Comparison of ENCODE assay signal across 10 cellular contexts in the genomic region with DNA sequence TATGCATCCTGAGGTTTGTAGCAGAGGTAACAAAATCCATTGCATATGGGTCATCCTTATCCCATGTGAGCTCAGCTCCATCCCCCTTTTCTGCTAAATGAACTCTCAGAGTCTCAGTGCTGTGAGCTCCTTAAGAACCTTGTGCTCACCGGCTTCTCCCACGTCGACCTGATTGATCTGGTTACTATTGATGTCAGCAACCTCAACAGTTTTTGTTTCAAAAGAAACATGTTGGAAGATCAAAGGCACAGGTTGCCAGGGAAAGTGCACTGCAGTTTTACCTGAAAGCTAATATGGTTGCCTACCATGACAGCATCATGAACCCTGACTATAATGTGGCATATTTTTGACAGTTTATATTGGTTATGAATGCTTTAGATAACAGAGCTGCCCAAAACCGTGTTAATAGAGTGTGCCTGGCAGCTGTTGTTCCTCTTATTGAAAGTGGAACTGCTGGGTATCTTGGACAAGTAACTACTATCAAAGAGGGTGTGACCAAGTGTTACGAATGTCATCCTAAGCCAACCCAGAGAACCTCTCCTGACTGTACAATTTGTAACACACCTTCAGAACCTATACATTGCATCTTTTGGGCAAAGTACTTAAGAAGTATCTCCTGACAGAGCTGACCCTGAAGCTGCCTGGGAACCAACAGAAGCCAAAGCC.
DNase-seq lines count a peak whose midpoint lies in the region; ATAC-seq and TF ChIP-seq lines count a peak whose summit lies in the region.
"Had no signal": no experiment of that assay in that cellular context is flagged by ENCODE, and none has a peak within 500 bp of the region (broad histone marks: within the 10 kb centered on the region; RNA-seq: fewer than 3 reads in every experiment).

No MANE protein-coding gene starts in this region.

- intact Hi-C loops in activated T-helper 2 cell treated with anti-CD3 and anti-CD28 coated beads, Interferon-gamma antibody, Interleukin-2, Interleukin-4, amounts not matched to agents 10 μg/mL and 5 μg/mL and 100 μg/mL, durations not matched to agents 14 hours and 24 hours and 36 hours (cut with micrococcal nuclease) = loop anchor here (1.0 to 10.0 kb wide), 3 partner anchors 15 to 651 kb away; a partner anchor contains a TSS

- TF ChIP-seq CTCF in MM.1S (IDR thresholded peaks at IDR 0.05; ENCODE audit: low read length) = no peak

- H3K27ac Mint-ChIP-seq in activated T-helper 2 cell treated with anti-CD3 and anti-CD28 coated beads, Interferon-gamma antibody, Interleukin-2, Interleukin-4, amounts not matched to agents 10 μg/mL and 5 μg/mL and 100 μg/mL, durations not matched to agents 14 hours and 24 hours and 36 hours = peak overlapping the region; percentile 90

- H3K4me1 ChIP-seq in MM.1S (ENCODE audit: low read length) = peaks cover 28% of the 10 kb centered on the region

- H4K20me1 ChIP-seq in MM.1S (ENCODE audit: insufficient read depth, low read length) = no peaks in the 10 kb centered on the region

- peak overlapping the region; percentile 61 for H3K4me2 ChIP-seq in MM.1S (ENCODE audit: low read depth, low read length)

- H3K9me3 ChIP-seq in MM.1S (replicated peaks; ENCODE audit: insufficient read depth, low read length) = no peaks in the 10 kb centered on the region

- no peaks in the 10 kb centered on the region for H3K27me3 ChIP-seq in MM.1S (replicated peaks; ENCODE audit: insufficient read depth, low read length)

- H3K4me3 ChIP-seq in MM.1S (ENCODE audit: low read length) = no peak overlapping the region

- H3K9me2 ChIP-seq in MM.1S (replicated peaks; ENCODE audit: insufficient read depth, low read length) = no peaks in the 10 kb centered on the region; the same call in 1 of the 2 replicates

- peaks cover 32% of the 10 kb centered on the region for H3K36me3 Mint-ChIP-seq in activated T-helper 2 cell treated with anti-CD3 and anti-CD28 coated beads, Interferon-gamma antibody, Interleukin-2, Interleukin-4, amounts not matched to agents 10 μg/mL and 5 μg/mL and 100 μg/mL, durations not matched to agents 14 hours and 24 hours and 36 hours (ENCODE audit: low read depth)

- no peaks in the 10 kb centered on the region for H3K27me3 Mint-ChIP-seq in activated T-helper 2 cell treated with anti-CD3 and anti-CD28 coated beads, Interferon-gamma antibody, Interleukin-2, Interleukin-4, amounts not matched to agents 10 μg/mL and 5 μg/mL and 100 μg/mL, durations not matched to agents 14 hours and 24 hours and 36 hours (ENCODE audit: low read depth)

- H3K79me2 ChIP-seq in MM.1S (ENCODE audit: low read length) = no peaks in the 10 kb centered on the region

- H3F3A ChIP-seq in MM.1S (ENCODE audit: insufficient read depth, low read length) = peaks cover 7% of the 10 kb centered on the region

- no peaks in the 10 kb centered on the region for H3K36me3 ChIP-seq in MM.1S (replicated peaks; ENCODE audit: insufficient read depth, low read length)

- H3K4me1 Mint-ChIP-seq in activated T-helper 2 cell treated with anti-CD3 and anti-CD28 coated beads, Interferon-gamma antibody, Interleukin-2, Interleukin-4, amounts not matched to agents 10 μg/mL and 5 μg/mL and 100 μg/mL, durations not matched to agents 14 hours and 24 hours and 36 hours (ENCODE audit: low read depth) = peaks cover 47% of the 10 kb centered on the region

- peak overlapping the region; percentile 67; the same call in 1 of the 2 replicates for H3K27ac ChIP-seq in MM.1S (ENCODE audit: low read length)

- peak; percentile 55 for ATAC-seq in GM19463 (IDR thresholded peaks at IDR 0.05; ENCODE audit: unreplicated experiment)
- no peak for ATAC-seq in HG03460 (IDR thresholded peaks at IDR 0.05; ENCODE audit: unreplicated experiment)

- no peak overlapping the region for H3K9ac ChIP-seq in MM.1S (ENCODE audit: low read length)

- peak overlapping the region; percentile 45 for H3K4me3 Mint-ChIP-seq in activated T-helper 2 cell treated with anti-CD3 and anti-CD28 coated beads, Interferon-gamma antibody, Interleukin-2, Interleukin-4, amounts not matched to agents 10 μg/mL and 5 μg/mL and 100 μg/mL, durations not matched to agents 14 hours and 24 hours and 36 hours (ENCODE audit: low read depth)

- no peak for DNase-seq in MM.1S
- peak; percentile 52 for DNase-seq in activated T-helper 2 cell treated with anti-CD3 and anti-CD28 coated beads, Interferon-gamma antibody, Interleukin-2, Interleukin-4, amounts not matched to agents 10 μg/mL and 5 μg/mL and 100 μg/mL, durations not matched to agents 14 hours and 24 hours and 36 hours (ENCODE audit: low spot score)
- peak; percentile 15 to 50 for DNase-seq in stimulated activated CD8-positive, alpha-beta memory T cell treated with anti-CD3 and anti-CD28 coated beads, Interleukin-15, amount 100 ng/mL, for 48 hours (ENCODE audit: low read depth in 2 of 2)
- no peak for DNase-seq in NCI-H128 (lab: John Stamatoyannopoulos, UW; ENCODE audit: unreplicated experiment)
- DNase-seq in AG08396 (ENCODE audit: low spot score) = no peak
- DNase-seq in D341Med (ENCODE audit: low spot score) = no peak
- DNase-seq: kidney, NCI-H1694 had no signal

- no peak overlapping the region for H2AFZ ChIP-seq in MM.1S (ENCODE audit: low read length)

- H3K9me3 Mint-ChIP-seq in activated T-helper 2 cell treated with anti-CD3 and anti-CD28 coated beads, Interferon-gamma antibody, Interleukin-2, Interleukin-4, amounts not matched to agents 10 μg/mL and 5 μg/mL and 100 μg/mL, durations not matched to agents 14 hours and 24 hours and 36 hours = peaks cover 41% of the 10 kb centered on the region

Comparison
In these comparisons a context has a peak if more than half of its experiments do, and no peak if none do; other contexts are left out.
1. DNase-seq: peak in activated T-helper 2 cell treated with anti-CD3 and anti-CD28 coated beads, Interferon-gamma antibody, Interleukin-2, Interleukin-4, amounts not matched to agents 10 μg/mL and 5 μg/mL and 100 μg/mL, durations not matched to agents 14 hours and 24 hours and 36 hours (single experiment) and stimulated activated CD8-positive, alpha-beta memory T cell treated with anti-CD3 and anti-CD28 coated beads, Interleukin-15, amount 100 ng/mL, for 48 hours (2 of 2); none in MM.1S (single experiment), NCI-H128 (single experiment), AG08396 (single experiment) and D341Med (single experiment).